ENCODE assay signal across 6 cellular contexts in the genomic region with DNA sequence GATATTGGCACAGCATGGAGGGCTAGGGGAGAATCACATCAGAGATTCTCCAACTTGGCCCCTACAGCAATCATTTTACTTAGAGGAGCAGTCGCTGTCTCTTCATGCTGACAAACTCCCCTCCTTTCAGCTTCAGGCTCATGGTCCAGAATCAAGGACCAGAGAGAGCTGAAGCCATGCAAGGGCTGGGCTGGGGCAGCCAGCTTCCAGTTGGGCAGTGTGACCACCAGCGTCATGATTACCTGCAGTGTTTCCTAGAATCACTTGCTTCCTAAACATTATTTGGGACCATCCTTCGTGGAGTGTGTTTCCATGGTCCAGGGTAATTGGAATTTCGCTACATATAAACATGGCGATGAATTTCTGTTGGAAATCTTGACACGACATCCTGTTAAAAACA. TPM values are rescaled to one million over a fixed set of nuclear protein-coding genes. Genes with fewer than 3 reads are reported as not detected.
"Had no signal": no experiment of that assay in that cellular context is flagged by ENCODE, and none has a peak within 500 bp of the region (broad histone marks: within the 10 kb centered on the region; RNA-seq: fewer than 3 reads in every experiment).

No MANE protein-coding gene starts in this region.

- H3K4me3 Mint-ChIP-seq: H9 had no signal

- H3K27ac ChIP-seq: GM23248 had no signal

- H3K27ac Mint-ChIP-seq: H9 had no signal

- DNase-seq: GM23248, GOT3, H9, HCEC 1CT, IMR-90 had no signal

- H3K9me3 Mint-ChIP-seq: H9 had no signal

- H3K4me3 ChIP-seq: GM23248, K562 had no signal

- ATAC-seq: K562 had no signal

RNA-seq across cellular contexts. Expression of a gene that starts 54.4 kb away (rescaled TPM):
- total RNA-seq: GM23248, IMR-90, K562 had no signal
- polyA plus RNA-seq: GM23248, IMR-90, K562 had no signal
